ENCODE assay signal across 28 cellular contexts in genomic region chr5:74290634-74291033, GRCh38.
DNase-seq lines count a peak whose midpoint lies in the region; TF ChIP-seq lines count a peak whose summit lies in the region.
"Had no signal": no experiment of that assay in that cellular context is flagged by ENCODE, and none has a peak within 500 bp of the region (broad histone marks: within the 10 kb centered on the region; RNA-seq: fewer than 3 reads in every experiment).

No MANE protein-coding gene starts in this region.

- H3K4me3 Mint-ChIP-seq in Calu3 (ENCODE audit: low read depth, unreplicated experiment), result no peak overlapping the region
- H3K4me3 Mint-ChIP-seq in endodermal cell, result no peak overlapping the region
- no peak overlapping the region for H3K4me3 Mint-ChIP-seq in nephron
- no peak overlapping the region for H3K4me3 Mint-ChIP-seq in T-helper 2 cell treated with Interferon-gamma antibody and Interleukin-4, amounts not matched to agents 5 μg/mL and 100 μg/mL, for 36 hours
- H3K4me3 Mint-ChIP-seq: activated CD8-positive, alpha-beta T cell treated with anti-CD3 and anti-CD28 coated beads, Interleukin-2, amount 10 ng/mL, durations not matched to agents 7 days and 5 days; H9; stimulated activated naive B cell treated with anti-CD40 and anti-IgM and Interleukin-4, amounts not matched to agents 10 μg/mL and 1 μg/mL and 100 μg/mL, for 72 hours had no signal

- BruUV-seq in Calu3 (replicated peaks; lab: Mats Ljungman, UMichigan), result no TSS peak

- no peak overlapping the region for H3K4me3 ChIP-seq in endodermal cell (ENCODE audit: low read length)
- H3K4me3 ChIP-seq: gastroesophageal sphincter, lung, SJCRH30, suprapubic skin had no signal

- H3K36me3 ChIP-seq in endodermal cell (ENCODE audit: control insufficient read depth, insufficient read depth, low read length), result no peaks in the 10 kb centered on the region
- H3K36me3 ChIP-seq: BE2C, gastroesophageal sphincter, SJCRH30, suprapubic skin had no signal

- no peak overlapping the region for H3K9ac ChIP-seq in endodermal cell (ENCODE audit: extremely low read depth, low read length, poor library complexity, severe bottlenecking)

- DNase-seq in Calu3 (peak; percentile 8), HuH-7 (ENCODE audit: low spot score) (peak; percentile 5), endodermal cell (no peak), midbrain (lab: John Stamatoyannopoulos, UW) (no peak), kidney tubule cell (ENCODE audit: low spot score) (no peak)
- DNase-seq in effector CD4-positive, alpha-beta T cell, result no peak
- DNase-seq in T-helper 2 cell treated with Interferon-gamma antibody and Interleukin-4, amounts not matched to agents 5 μg/mL and 100 μg/mL, for 36 hours (ENCODE audit: low spot score), result no peak
- DNase-seq: activated CD4-positive, CD25-positive, alpha-beta regulatory T cell treated with anti-CD3 and anti-CD28 coated beads, Interleukin-2, amount 50 U/mL, for 72 hours; activated CD8-positive, alpha-beta T cell treated with anti-CD3 and anti-CD28 coated beads, Interleukin-2, amount 10 ng/mL, durations not matched to agents 7 days and 5 days; activated T-cell treated with anti-CD3 and anti-CD28 coated beads for 4 hours; BE2C; DMS79 treated with DMSO at 0.1 percent for 48 hours; effector memory CD4-positive, alpha-beta T cell; H9; islet precursor cell; NCI-H1048; NCI-H1930; occipital lobe; PC-3; retina; SJCRH30; stimulated activated CD4-positive, alpha-beta T cell treated with anti-CD3 and anti-CD28 coated beads, Interleukin-4, amount 100 ng/mL, for 24 hours; stimulated activated naive B cell treated with anti-CD40 and anti-IgM and Interleukin-4, amounts not matched to agents 10 μg/mL and 1 μg/mL and 100 μg/mL, for 72 hours; T-helper 1 cell had no signal

- peaks cover 5% of the 10 kb centered on the region for H3K27me3 ChIP-seq in endodermal cell (ENCODE audit: control insufficient read depth, insufficient read depth, low read length, poor library complexity, severe bottlenecking)
- H3K27me3 ChIP-seq: BE2C, gastroesophageal sphincter, SJCRH30, suprapubic skin had no signal

- H3K27me3 Mint-ChIP-seq in Calu3 (ENCODE audit: unreplicated experiment) (no peaks in the 10 kb centered on the region), endodermal cell (ENCODE audit: insufficient read depth) (peaks cover 4% of the 10 kb centered on the region), nephron (ENCODE audit: low read depth) (no peaks in the 10 kb centered on the region)
- peaks cover 4% of the 10 kb centered on the region for H3K27me3 Mint-ChIP-seq in T-helper 2 cell treated with Interferon-gamma antibody and Interleukin-4, amounts not matched to agents 5 μg/mL and 100 μg/mL, for 36 hours (ENCODE audit: low read depth)

- H3K9me3 Mint-ChIP-seq in Calu3 (ENCODE audit: low read depth, unreplicated experiment), result no peaks in the 10 kb centered on the region
- H3K9me3 Mint-ChIP-seq in endodermal cell, result no peaks in the 10 kb centered on the region
- no peaks in the 10 kb centered on the region for H3K9me3 Mint-ChIP-seq in nephron
- H3K9me3 Mint-ChIP-seq in T-helper 2 cell treated with Interferon-gamma antibody and Interleukin-4, amounts not matched to agents 5 μg/mL and 100 μg/mL, for 36 hours, result no peaks in the 10 kb centered on the region
- H3K9me3 Mint-ChIP-seq: H9; stimulated activated naive B cell treated with anti-CD40 and anti-IgM and Interleukin-4, amounts not matched to agents 10 μg/mL and 1 μg/mL and 100 μg/mL, for 72 hours had no signal

- H3K27ac Mint-ChIP-seq in Calu3 (ENCODE audit: unreplicated experiment) (no peak overlapping the region), endodermal cell (no peak overlapping the region), nephron (peak overlapping the region in 2 of 3 experiments; percentile 12 to 55)
- no peak overlapping the region for H3K27ac Mint-ChIP-seq in T-helper 2 cell treated with Interferon-gamma antibody and Interleukin-4, amounts not matched to agents 5 μg/mL and 100 μg/mL, for 36 hours
- H3K27ac Mint-ChIP-seq: activated CD8-positive, alpha-beta T cell treated with anti-CD3 and anti-CD28 coated beads, Interleukin-2, amount 10 ng/mL, durations not matched to agents 7 days and 5 days; H9; stimulated activated naive B cell treated with anti-CD40 and anti-IgM and Interleukin-4, amounts not matched to agents 10 μg/mL and 1 μg/mL and 100 μg/mL, for 72 hours had no signal

- peaks cover 14% of the 10 kb centered on the region for H3K4me1 Mint-ChIP-seq in Calu3 (ENCODE audit: low read depth, unreplicated experiment)
- H3K4me1 Mint-ChIP-seq in endodermal cell, result no peaks in the 10 kb centered on the region
- H3K4me1 Mint-ChIP-seq in nephron, result peaks cover 28% of the 10 kb centered on the region
- no peaks in the 10 kb centered on the region for H3K4me1 Mint-ChIP-seq in T-helper 2 cell treated with Interferon-gamma antibody and Interleukin-4, amounts not matched to agents 5 μg/mL and 100 μg/mL, for 36 hours (ENCODE audit: low read depth)
- H3K4me1 Mint-ChIP-seq: stimulated activated naive B cell treated with anti-CD40 and anti-IgM and Interleukin-4, amounts not matched to agents 10 μg/mL and 1 μg/mL and 100 μg/mL, for 72 hours had no signal

- no peaks in the 10 kb centered on the region for H3K36me3 Mint-ChIP-seq in Calu3 (ENCODE audit: insufficient read depth, unreplicated experiment)
- H3K36me3 Mint-ChIP-seq in endodermal cell (ENCODE audit: low read depth), result no peaks in the 10 kb centered on the region
- no peaks in the 10 kb centered on the region for H3K36me3 Mint-ChIP-seq in nephron (ENCODE audit: low read depth)
- no peaks in the 10 kb centered on the region for H3K36me3 Mint-ChIP-seq in T-helper 2 cell treated with Interferon-gamma antibody and Interleukin-4, amounts not matched to agents 5 μg/mL and 100 μg/mL, for 36 hours (ENCODE audit: low read depth)
- H3K36me3 Mint-ChIP-seq: stimulated activated naive B cell treated with anti-CD40 and anti-IgM and Interleukin-4, amounts not matched to agents 10 μg/mL and 1 μg/mL and 100 μg/mL, for 72 hours had no signal

- intact Hi-C loops in Calu3 (cut with micrococcal nuclease; ENCODE audit: unreplicated experiment), result no loop called here

- CTCF ChIA-PET in Calu3 (lab: Charles Lee), result no interaction called here

- H3K4me1 ChIP-seq in endodermal cell (ENCODE audit: control insufficient read depth, insufficient read depth, low read length), result no peaks in the 10 kb centered on the region

- H3K9me3 ChIP-seq in endodermal cell (ENCODE audit: control insufficient read depth, low read length), result no peaks in the 10 kb centered on the region
- H3K9me3 ChIP-seq: gastroesophageal sphincter, SJCRH30, suprapubic skin had no signal

- no peak for TF ChIP-seq CTCF in Calu3 (IDR thresholded peaks at IDR 0.05; ENCODE audit: unreplicated experiment)
- TF ChIP-seq CTCF in endodermal cell (conservative IDR thresholded peaks at IDR 0.05), result peak; percentile 46
- no peak for TF ChIP-seq CTCF in nephron (IDR thresholded peaks at IDR 0.05; ENCODE audit: unreplicated experiment in 3 of 3)

- H3K27ac ChIP-seq in endodermal cell (ENCODE audit: low read depth, low read length), result no peak overlapping the region
- H3K27ac ChIP-seq: SJCRH30, suprapubic skin had no signal

- 80 to 94% methylated on average over 1 of the region's 1 CpG for WGBS in endodermal cell (ENCODE audit: insufficient coverage in 1 of 2, insufficient read length in 1 of 2), 2 experiments

Comparison
In these comparisons a context has a peak if more than half of its experiments do, and no peak if none do; other contexts are left out.
1. DNase-seq: peak in Calu3 (single experiment) and HuH-7 (single experiment); none in endodermal cell (single experiment), midbrain (single experiment), effector CD4-positive, alpha-beta T cell (single experiment), kidney tubule cell (single experiment) and T-helper 2 cell treated with Interferon-gamma antibody and Interleukin-4, amounts not matched to agents 5 μg/mL and 100 μg/mL, for 36 hours (single experiment).
2. H3K27ac Mint-ChIP-seq: peak in nephron (2 of 3); none in Calu3 (single experiment), endodermal cell (single experiment) and T-helper 2 cell treated with Interferon-gamma antibody and Interleukin-4, amounts not matched to agents 5 μg/mL and 100 μg/mL, for 36 hours (single experiment).